ENCODE assay signal across 7 cellular contexts in the genomic region with DNA sequence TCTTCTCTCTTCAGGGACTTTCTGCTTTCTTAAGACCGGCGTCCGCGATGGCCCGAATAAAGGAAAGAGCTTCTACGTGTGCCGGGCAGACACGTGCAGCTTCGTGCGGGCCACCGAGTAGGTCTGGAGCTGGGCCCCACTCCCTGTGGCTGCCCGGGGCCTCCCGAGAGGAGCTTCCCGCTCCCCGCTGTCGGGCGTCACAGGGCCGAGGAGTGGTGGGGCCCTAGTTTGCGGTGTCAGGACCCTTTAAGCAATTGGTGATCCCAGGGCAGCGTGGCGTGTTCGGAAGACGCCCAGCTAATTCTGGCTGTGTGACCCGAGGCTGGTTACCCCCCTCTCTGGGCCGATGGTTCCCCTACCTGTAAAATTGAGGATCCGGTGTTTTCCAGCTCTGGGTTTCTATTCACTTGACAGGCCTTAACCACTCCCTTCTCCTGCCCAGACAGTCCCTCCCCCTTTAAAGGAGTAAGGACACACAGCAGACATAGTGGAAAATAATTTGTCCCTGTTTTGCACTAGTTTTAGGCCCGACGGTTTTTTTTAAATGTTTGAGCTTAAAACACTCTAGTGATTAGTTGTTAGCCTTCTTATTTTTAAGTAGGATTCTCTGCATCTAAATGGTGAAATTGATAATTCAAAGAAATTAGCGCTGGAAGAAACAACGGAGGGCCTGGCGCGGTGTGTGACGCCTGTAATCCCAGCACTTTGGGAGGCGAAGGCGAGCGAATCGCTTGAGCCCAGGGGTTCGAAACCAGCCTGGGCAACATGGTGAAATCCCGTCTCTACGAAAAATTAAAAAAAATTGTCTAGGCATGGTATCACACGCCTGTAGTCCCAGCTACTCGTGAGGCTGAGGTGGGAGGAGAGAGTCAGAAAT. TPM values are rescaled to one million over a fixed set of nuclear protein-coding genes. Genes with fewer than 3 reads are reported as not detected.
DNase-seq lines count a peak whose midpoint lies in the region; ATAC-seq and TF ChIP-seq lines count a peak whose summit lies in the region.

No MANE protein-coding gene starts in this region.

- peak overlapping the region; percentile 68 to 82 (median 74) for H3K4me3 ChIP-seq in esophagus muscularis mucosa

- H3K27ac Mint-ChIP-seq in natural killer cell treated with Interleukin-12 subunit alpha and Interleukin-12 subunit beta and Interleukin-15 and Interleukin-18, amount 100 ng/mL, for 72 hours = no peak overlapping the region

- H3K36me3 ChIP-seq in esophagus muscularis mucosa = no peaks in the 10 kb centered on the region

- intact Hi-C loops in esophagus muscularis mucosa (cut with DNase I) = loop anchor here (10.0 kb wide), 1 partner anchor 224 kb away; no protein-coding TSS in a partner anchor

- H3K4me1 ChIP-seq in esophagus muscularis mucosa = peaks cover 14 to 16% (median 15%) of the 10 kb centered on the region in 4 donors

- TF ChIP-seq POLR2A in GM18951 (IDR thresholded peaks at IDR 0.05; ENCODE audit: extremely low read depth, insufficient read depth, insufficient read length) = peak; percentile 59
- TF ChIP-seq POLR2A in esophagus muscularis mucosa (IDR thresholded peaks at IDR 0.05; ENCODE audit: low read depth) = no peak

- no peaks in the 10 kb centered on the region for H3K27me3 Mint-ChIP-seq in natural killer cell treated with Interleukin-12 subunit alpha and Interleukin-12 subunit beta and Interleukin-15 and Interleukin-18, amount 100 ng/mL, for 72 hours

- peak overlapping the region; percentile 58 to 88 (median 78) for H3K27ac ChIP-seq in esophagus muscularis mucosa (replicated peaks in 1 of 4)

- in situ Hi-C loops in GM18951 (cut with MboI; ENCODE audit: low sequenced_read_pairs, unreplicated experiment) = no loop called here

- DNase-seq in DMS114 treated with DMSO at 0.1 percent for 48 hours (lab: John Stamatoyannopoulos, UW; ENCODE audit: unreplicated experiment) (peak; percentile 35), esophagus muscularis mucosa (ENCODE audit: extremely low spot score) (no peak), NOMO-1 treated with dmso at 0.1 percent for 144 hours (lab: John Stamatoyannopoulos, UW; ENCODE audit: unreplicated experiment) (no peak)
- DNase-seq in natural killer cell treated with Interleukin-12 subunit alpha and Interleukin-12 subunit beta and Interleukin-15 and Interleukin-18, amount 100 ng/mL, for 72 hours (ENCODE audit: low spot score) = no peak

- H3K9me3 Mint-ChIP-seq in natural killer cell treated with Interleukin-12 subunit alpha and Interleukin-12 subunit beta and Interleukin-15 and Interleukin-18, amount 100 ng/mL, for 72 hours = no peaks in the 10 kb centered on the region

- no peak overlapping the region for H3K4me3 Mint-ChIP-seq in natural killer cell treated with Interleukin-12 subunit alpha and Interleukin-12 subunit beta and Interleukin-15 and Interleukin-18, amount 100 ng/mL, for 72 hours

- H3K4me1 Mint-ChIP-seq in natural killer cell treated with Interleukin-12 subunit alpha and Interleukin-12 subunit beta and Interleukin-15 and Interleukin-18, amount 100 ng/mL, for 72 hours (ENCODE audit: low read depth in 2 of 2) = peaks cover 25 to 37% of the 10 kb centered on the region in 2 donors

- H3K9me3 ChIP-seq in esophagus muscularis mucosa = no peaks in the 10 kb centered on the region

- WGBS in esophagus muscularis mucosa = 38% methylated on average over 26 of the region's 42 CpGs

- no peak for TF ChIP-seq CTCF in esophagus muscularis mucosa (IDR thresholded peaks at IDR 0.05)

- TF ChIP-seq EP300 in esophagus muscularis mucosa (IDR thresholded peaks at IDR 0.05) = no peak

- no peaks in the 10 kb centered on the region for H3K27me3 ChIP-seq in esophagus muscularis mucosa

- peaks cover 4% of the 10 kb centered on the region for H3K36me3 Mint-ChIP-seq in natural killer cell treated with Interleukin-12 subunit alpha and Interleukin-12 subunit beta and Interleukin-15 and Interleukin-18, amount 100 ng/mL, for 72 hours

- ATAC-seq in HG03280 (IDR thresholded peaks at IDR 0.05; ENCODE audit: unreplicated experiment) = peak; percentile 4
- peak; percentile 70 for ATAC-seq in SK-N-SH treated with all-trans-retinoic acid at 6 μM for 48 hours
- peak; percentile 0 to 1 for ATAC-seq in natural killer cell treated with Interleukin-12 subunit alpha and Interleukin-12 subunit beta and Interleukin-15 and Interleukin-18, amount 100 ng/mL, for 72 hours

TF ChIP-seq in SK-N-SH treated with all-trans-retinoic acid at 6 μM for 48 hours, 23 proteins besides CTCF, POLR2A, EP300 and RAD21 (continues in another document):
- no peak for TF ChIP-seq OSR1 (CRISPR knock-in tag; IDR thresholded peaks at IDR 0.05)
- TF ChIP-seq TOX (CRISPR knock-in tag; IDR thresholded peaks at IDR 0.05; ENCODE audit: borderline replicate concordance) = no peak
- TF ChIP-seq ESRRG (CRISPR knock-in tag; IDR thresholded peaks at IDR 0.05) = no peak
- no peak for TF ChIP-seq ZNF8 (CRISPR knock-in tag; IDR thresholded peaks at IDR 0.05)
- no peak for TF ChIP-seq ZNF565 (CRISPR knock-in tag; conservative IDR thresholded peaks at IDR 0.05; ENCODE audit: low read depth)
- TF ChIP-seq, protein P1, sequence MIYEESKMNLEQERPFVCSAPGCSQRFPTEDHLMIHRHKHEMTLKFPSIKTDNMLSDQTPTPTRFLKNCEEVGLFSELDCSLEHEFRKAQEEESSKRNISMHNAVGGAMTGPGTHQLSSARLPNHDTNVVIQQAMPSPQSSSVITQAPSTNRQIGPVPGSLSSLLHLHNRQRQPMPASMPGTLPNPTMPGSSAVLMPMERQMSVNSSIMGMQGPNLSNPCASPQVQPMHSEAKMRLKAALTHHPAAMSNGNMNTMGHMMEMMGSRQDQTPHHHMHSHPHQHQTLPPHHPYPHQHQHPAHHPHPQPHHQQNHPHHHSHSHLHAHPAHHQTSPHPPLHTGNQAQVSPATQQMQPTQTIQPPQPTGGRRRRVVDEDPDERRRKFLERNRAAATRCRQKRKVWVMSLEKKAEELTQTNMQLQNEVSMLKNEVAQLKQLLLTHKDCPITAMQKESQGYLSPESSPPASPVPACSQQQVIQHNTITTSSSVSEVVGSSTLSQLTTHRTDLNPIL (CRISPR knock-in tag; IDR thresholded peaks at IDR 0.05; ENCODE audit: low read depth) = no peak
- no peak for TF ChIP-seq ZFP30 (CRISPR knock-in tag; IDR thresholded peaks at IDR 0.05)
- TF ChIP-seq SNAI2 (CRISPR knock-in tag; IDR thresholded peaks at IDR 0.05) = no peak
- TF ChIP-seq RARB (CRISPR knock-in tag; IDR thresholded peaks at IDR 0.05) = no peak
- no peak for TF ChIP-seq BACH2 (CRISPR knock-in tag; IDR thresholded peaks at IDR 0.05; ENCODE audit: borderline replicate concordance)
- TF ChIP-seq TSHZ2 (CRISPR knock-in tag; IDR thresholded peaks at IDR 0.05) = no peak
- TF ChIP-seq ARNTL (CRISPR knock-in tag; IDR thresholded peaks at IDR 0.05; ENCODE audit: borderline replicate concordance, low read depth) = no peak
- TF ChIP-seq ZNF70 (CRISPR knock-in tag; IDR thresholded peaks at IDR 0.05) = no peak
- no peak for TF ChIP-seq CSRNP3 (CRISPR knock-in tag; IDR thresholded peaks at IDR 0.05)
- no peak for TF ChIP-seq GLIS3 (CRISPR knock-in tag; IDR thresholded peaks at IDR 0.05)

RNA-seq across cellular contexts. Expression of gene TTF2, which starts 0.6 kb away (rescaled TPM):
- 10 to 100 TPM in 2 of 4 donors, 1 to 10 TPM in 2; 6.6 to 12.8 (median 9.0) TPM for total RNA-seq in esophagus muscularis mucosa
- total RNA-seq in natural killer cell treated with Interleukin-12 subunit alpha and Interleukin-12 subunit beta and Interleukin-15 and Interleukin-18, amount 100 ng/mL, for 72 hours = 100 to 1,000 TPM in 1 of 2 donors, 10 to 100 TPM in 1; 87.0 to 151 TPM

RNA-seq across cellular contexts. Expression of gene CD101, which starts 59.1 kb away (rescaled TPM):
- 1 to 10 TPM in 2 of 4 donors, under 1 TPM in 2; 0.26 to 1.5 (median 0.87) TPM for total RNA-seq in esophagus muscularis mucosa
- total RNA-seq in natural killer cell treated with Interleukin-12 subunit alpha and Interleukin-12 subunit beta and Interleukin-15 and Interleukin-18, amount 100 ng/mL, for 72 hours = 1 to 10 TPM; 1.4 to 2.3 TPM

Comparison
In these comparisons a context has a peak if more than half of its experiments do, and no peak if none do; other contexts are left out.
1. ATAC-seq: peak in every context shown above with its lines; median percentile 70 in SK-N-SH treated with all-trans-retinoic acid at 6 μM for 48 hours; 4 in HG03280; 0 in natural killer cell treated with Interleukin-12 subunit alpha and Interleukin-12 subunit beta and Interleukin-15 and Interleukin-18, amount 100 ng/mL, for 72 hours.
2. RNA of gene TTF2, which starts 0.6 kb away (total RNA-seq): 87.0 to 151 TPM in natural killer cell treated with Interleukin-12 subunit alpha and Interleukin-12 subunit beta and Interleukin-15 and Interleukin-18, amount 100 ng/mL, for 72 hours; 6.6 to 12.8 TPM in esophagus muscularis mucosa; every median in the first group is over 4 times any median in the second.